Comparison of ENCODE assay signal across 2 cellular contexts in genomic region chr1:199124351-199124750, GRCh38.
TF ChIP-seq lines count a peak whose summit lies in the region.

No MANE protein-coding gene starts in this region.

TF ChIP-seq in IMR-90, 13 proteins besides CTCF, POLR2A, EP300 and RAD21:
- TF ChIP-seq RFX5 (IDR thresholded peaks at IDR 0.05; ENCODE audit: low read depth, low read length) (no peak), ELK1 (IDR thresholded peaks at IDR 0.05; ENCODE audit: borderline replicate concordance, low read depth, low read length) (no peak), MXI1 (IDR thresholded peaks at IDR 0.05; ENCODE audit: borderline replicate concordance, low read depth, low read length) (no peak), MAFK (IDR thresholded peaks at IDR 0.05; ENCODE audit: low read depth, low read length) (no peak), FOS (IDR thresholded peaks at IDR 0.05; ENCODE audit: low read depth, low read length) (0 out of 2 replicates have a peak, but pooled peaks have one; percentile 30), CHD1 (IDR thresholded peaks at IDR 0.05; ENCODE audit: low read depth, low read length) (no peak), USF2 (IDR thresholded peaks at IDR 0.05; ENCODE audit: low read depth, low read length) (no peak), MAZ (IDR thresholded peaks at IDR 0.05; ENCODE audit: borderline replicate concordance, low read depth, low read length) (no peak), RCOR1 (IDR thresholded peaks at IDR 0.05; ENCODE audit: insufficient replicate concordance, low read length) (no peak), BHLHE40 (IDR thresholded peaks at IDR 0.05; ENCODE audit: low read depth, low read length) (peak; percentile 47; the same call in 1 of the 2 replicates)

TF ChIP-seq in WTC11, 78 proteins besides CTCF, POLR2A, EP300 and RAD21:
- TF ChIP-seq MXD4 (CRISPR knock-in tag; IDR thresholded peaks at IDR 0.05; ENCODE audit: borderline replicate concordance) = no peak
